Comparison of ENCODE assay signal across 8 cellular contexts in the genomic region with DNA sequence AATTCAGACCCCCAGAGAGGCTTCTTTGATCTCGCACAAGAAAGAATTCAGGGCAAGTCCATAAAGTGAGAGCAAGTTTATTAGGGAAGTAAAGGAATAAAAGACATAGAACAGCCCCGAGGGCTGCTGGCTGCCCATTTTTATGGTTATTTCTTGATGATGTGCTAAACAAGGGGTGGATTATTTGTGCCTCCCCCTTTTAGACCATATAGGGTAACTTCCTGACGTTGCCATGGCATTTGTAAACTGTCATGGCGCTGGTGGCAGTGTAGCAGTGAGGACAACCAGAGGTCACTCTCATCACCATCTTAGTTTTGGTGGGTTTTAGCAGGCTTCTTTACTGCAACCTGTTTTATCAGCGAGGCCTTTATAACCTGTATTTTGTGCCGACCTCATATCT. TPM values are rescaled to one million over a fixed set of nuclear protein-coding genes. Genes with fewer than 3 reads are reported as not detected.
A peak's percentile ranks its signal among the peaks of the same experiment; 100 is the strongest.
DNase-seq lines count a peak whose midpoint lies in the region; ATAC-seq, FAIRE-seq and TF ChIP-seq lines count a peak whose summit lies in the region.
"Not testable (repeated sequence)": the region's sequence is repeated elsewhere in the genome, so short reads cannot be mapped to it uniquely, and the experiment has no call there.

No MANE protein-coding gene starts in this region.

- DNase-seq in GM23248; WTC11 (ENCODE audit: low spot score); K562 (ENCODE audit: extremely low read depth in 1 of 4, low spot score in 3 of 4); mesothelial cell of epicardium (ENCODE audit: low spot score in 2 of 2, unreplicated experiment in 2 of 2); osteoblast (ENCODE audit: insufficient read length, low spot score, missing footprints): not testable (repeated sequence)
- peak; percentile 55 for DNase-seq in foreskin melanocyte
- DNase-seq in transverse colon = peak; percentile 28

- not testable (repeated sequence) for H3K27ac ChIP-seq in GM23248; K562 (ENCODE audit: extremely low read depth, low read depth, low read length); osteoblast (ENCODE audit: low read depth, low read length)
- H3K27ac ChIP-seq in HUES64 (ENCODE audit: low read depth, low read length) (peak overlapping the region; percentile 73; the same call in 1 of the 2 replicates), transverse colon (peak overlapping the region in 3 of 4 donors; percentile 18 to 43 (median 28))

- not testable (repeated sequence) for H3K9me3 ChIP-seq in GM23248 (ENCODE audit: low read depth); K562 (replicated peaks; ENCODE audit: control insufficient read depth, insufficient read depth, low read depth, low read length); osteoblast (ENCODE audit: low read depth, low read length); transverse colon
- peaks cover 12% of the 10 kb centered on the region for H3K9me3 ChIP-seq in HUES64 (ENCODE audit: insufficient read depth, low read depth, low read length)

- intact Hi-C loops in K562 (cut with micrococcal nuclease) = loop anchor here (5.0 to 10.0 kb wide), 4 partner anchors 83 to 906 kb away; a partner anchor contains a TSS
- intact Hi-C loops in transverse colon (cut with DNase I; ENCODE audit: low total_unique reads) = loop anchor here (10.0 kb wide), 2 partner anchors 246 to 336 kb away; a partner anchor contains a TSS

- H3K4me1 Mint-ChIP-seq in WTC11 (peaks cover 33% of the 10 kb centered on the region), mesothelial cell of epicardium (peaks cover 10% of the 10 kb centered on the region)

- in situ Hi-C loops in GM23248 (cut with MboI) (loop anchor here (10.0 kb wide), 2 partner anchors 256 to 346 kb away; no protein-coding TSS in a partner anchor), K562 (cut with MboI) (loop anchor here (25.0 kb wide), 1 partner anchor 328 kb away; no protein-coding TSS in a partner anchor), transverse colon (cut with MboI; ENCODE audit: low pct_ligation_motif_present in 1 of 4, low pct_unique_long_range_greater_than_20kb in 1 of 4, low sequenced_read_pairs in 3 of 4) (loop anchor here (10.0 to 25.0 kb wide), 7 partner anchors 156 to 376 kb away; a partner anchor contains a TSS)

- peaks cover 16% of the 10 kb centered on the region; the same call in 1 of the 2 replicates for H3K79me2 ChIP-seq in GM23248 (ENCODE audit: insufficient read depth)
- peaks cover 62% of the 10 kb centered on the region for H3K79me2 ChIP-seq in K562 (ENCODE audit: control insufficient read depth, insufficient read depth, low read length)
- peaks cover 13% of the 10 kb centered on the region for H3K79me2 ChIP-seq in osteoblast (ENCODE audit: insufficient read depth, low read length)

- 0 out of 2 replicates have a peak overlapping the region, but pooled peaks have one; percentile 0 for H3K4me3 Mint-ChIP-seq in WTC11
- H3K4me3 Mint-ChIP-seq in mesothelial cell of epicardium = not testable (repeated sequence)

- not testable (repeated sequence) for TF ChIP-seq RAD21 in K562 (CRISPR knock-in tag; conservative IDR thresholded peaks at IDR 0.05 in 1 of 2, IDR thresholded peaks at IDR 0.05 in 1 of 2)

- not testable (repeated sequence) for H3K4me3 ChIP-seq in GM23248; HUES64 (ENCODE audit: low read length); K562; osteoblast (ENCODE audit: insufficient read depth, low read length); transverse colon

- not testable (repeated sequence) for TF ChIP-seq EP300 in K562 (IDR thresholded peaks at IDR 0.05; ENCODE audit: low read length); transverse colon (IDR thresholded peaks at IDR 0.05; ENCODE audit: low read depth)

- not testable (repeated sequence) for H3K36me3 ChIP-seq in GM23248 (ENCODE audit: low read depth); osteoblast (ENCODE audit: insufficient read depth, low read length); transverse colon
- H3K36me3 ChIP-seq in HUES64 (ENCODE audit: insufficient read depth, low read length) (peaks cover 32% of the 10 kb centered on the region), K562 (ENCODE audit: control insufficient read depth, insufficient read depth, low read length) (peaks cover 16% of the 10 kb centered on the region; the same call in 2 of the 3 replicates)

- not testable (repeated sequence) for H3K27me3 Mint-ChIP-seq in WTC11 (ENCODE audit: low read depth); mesothelial cell of epicardium (ENCODE audit: low read depth)

- TF ChIP-seq CTCF in WTC11 (IDR thresholded peaks at IDR 0.05); K562 (IDR thresholded peaks at IDR 0.05 in 2 of 3, conservative IDR thresholded peaks at IDR 0.05 in 1 of 3; ENCODE audit: insufficient read depth in 2 of 3, low read depth in 1 of 3, low read length in 3 of 3); mesothelial cell of epicardium (IDR thresholded peaks at IDR 0.05; ENCODE audit: unreplicated experiment); osteoblast (IDR thresholded peaks at IDR 0.05; ENCODE audit: extremely low read depth, low read depth, low read length); transverse colon (IDR thresholded peaks at IDR 0.05): not testable (repeated sequence)

- not testable (repeated sequence) for H3K27me3 ChIP-seq in GM23248 (replicated peaks; ENCODE audit: insufficient read depth); HUES64 (ENCODE audit: insufficient read depth, low read length); K562 (ENCODE audit: control insufficient read depth in 2 of 2, insufficient read depth in 2 of 2, low read length in 2 of 2); osteoblast (ENCODE audit: insufficient read depth, low read length); transverse colon

- H3K4me1 ChIP-seq in GM23248 (ENCODE audit: insufficient read depth) (peaks cover 10% of the 10 kb centered on the region; the same call in 1 of the 2 replicates), HUES64 (ENCODE audit: insufficient read depth, low read length) (peaks cover 26% of the 10 kb centered on the region), osteoblast (ENCODE audit: insufficient read depth, low read length) (peaks cover 15% of the 10 kb centered on the region)
- not testable (repeated sequence) for H3K4me1 ChIP-seq in K562 (replicated peaks in 1 of 2; ENCODE audit: control insufficient read depth in 2 of 2, insufficient read depth in 2 of 2, low read length in 2 of 2); transverse colon

- not testable (repeated sequence) for H3K9ac ChIP-seq in GM23248; HUES64 (ENCODE audit: low read depth, low read length); K562 (ENCODE audit: insufficient read depth in 1 of 2, low read depth in 2 of 2, low read length in 2 of 2)

- not testable (repeated sequence) for BruUV-seq in K562 (replicated peaks; lab: Mats Ljungman, UMichigan)

- CTCF ChIA-PET in WTC11 (lab: Charles Lee) = interaction anchor here (2.5 kb wide), 1 partner anchor 41 kb away, joined by 7 read pairs; no protein-coding TSS in a partner anchor
- CTCF ChIA-PET in K562 (lab: Yijun Ruan, JAX; ENCODE audit: low intra/inter-chr PET ratio) = not testable (repeated sequence)

- H3K36me3 Mint-ChIP-seq in WTC11 = peaks cover 30% of the 10 kb centered on the region
- peaks cover 15% of the 10 kb centered on the region for H3K36me3 Mint-ChIP-seq in mesothelial cell of epicardium

- POLR2A ChIA-PET in WTC11 (lab: Charles Lee); K562 (lab: Yijun Ruan, JAX): not testable (repeated sequence)

- peak overlapping the region; percentile 60 for H2AFZ ChIP-seq in GM23248
- H2AFZ ChIP-seq in K562 (ENCODE audit: low read depth, low read length) = not testable (repeated sequence)
- H2AFZ ChIP-seq in osteoblast (ENCODE audit: low read length) = peak overlapping the region; percentile 73

- H3K27ac Mint-ChIP-seq in WTC11 = peak overlapping the region; percentile 46
- peak overlapping the region; percentile 76 for H3K27ac Mint-ChIP-seq in mesothelial cell of epicardium

- not testable (repeated sequence) for TF ChIP-seq POLR2A in K562 (conservative IDR thresholded peaks at IDR 0.05); transverse colon (IDR thresholded peaks at IDR 0.05)

- not testable (repeated sequence) for H3K4me2 ChIP-seq in GM23248 (ENCODE audit: unreplicated experiment); K562 (ENCODE audit: insufficient read depth, low read length)
- peak overlapping the region; percentile 16 for H3K4me2 ChIP-seq in osteoblast (ENCODE audit: insufficient read depth, low read length)

- ATAC-seq in WTC11 = peak; percentile 18; the same call in 1 of the 2 replicates
- ATAC-seq in K562 = not testable (repeated sequence)

- H4K20me1 ChIP-seq in GM23248 (ENCODE audit: insufficient read depth); K562 (replicated peaks; ENCODE audit: control insufficient read depth, insufficient read depth, low read length); osteoblast (ENCODE audit: insufficient read depth, low read length): not testable (repeated sequence)

- FAIRE-seq in K562 (lab: Jason Lieb, UNC) = not testable (repeated sequence)

- H3F3A ChIP-seq in GM23248 (ENCODE audit: insufficient read depth) = not testable (repeated sequence)

- H3K9me3 Mint-ChIP-seq in WTC11 (peaks cover 19% of the 10 kb centered on the region), mesothelial cell of epicardium (peaks cover 17% of the 10 kb centered on the region)

- H3K9me1 ChIP-seq in K562 (ENCODE audit: control insufficient read depth, insufficient read depth, low read length) = not testable (repeated sequence)

- not testable (repeated sequence) for H3K9me2 ChIP-seq in GM23248 (ENCODE audit: insufficient read depth)

- WGBS in GM23248 (ENCODE audit: low coverage in 1 of 2, low lambda C conversion rate in 2 of 2, missing lambda C conversion rate in 2 of 2), 2 experiments = 79 to 84% methylated on average over 6 of the region's 6 CpGs
- WGBS in HUES64 = 59% methylated on average over 6 of the region's 6 CpGs
- WGBS in K562 (ENCODE audit: insufficient coverage, low coverage, missing lambda C conversion rate) = 56% methylated on average over 6 of the region's 6 CpGs
- 50 to 84% methylated on average over 3 to 6 of the region's 6 CpGs for WGBS in transverse colon (ENCODE audit: low coverage in 1 of 2), 2 donors

RNA-seq across cellular contexts. Expression of a gene that starts 7.5 kb away (rescaled TPM):
- total RNA-seq in GM23248 (2014; rRNA removed; shearing (Covaris generic)) = 5.4 and 7.6 TPM in 2 replicates
- 4.5 and 5.0 TPM in 2 replicates for polyA plus RNA-seq in GM23248 (2016; fragmentation: Nextera tagmentation; extraction: Ambion mirVana)
- polyA plus RNA-seq in HUES64 (2013, experiment 1 of 2) = 26.9 TPM
- polyA plus RNA-seq in HUES64 (2013, experiment 2 of 2) = 22.5 TPM
- 21.7 to 28.7 TPM (median 22.0 TPM) in 3 replicates for total RNA-seq in WTC11 (2021)
- 5.5 and 14.6 TPM in 2 replicates for total RNA-seq in K562 (2011; cell fraction: chromatin; rRNA removed; ENCODE audit: low replicate concordance)
- 3.8 and 5.8 TPM in 2 replicates for total RNA-seq in K562 (2011; cell fraction: nucleolus; rRNA removed)
- total RNA-seq in K562 (2011; cell fraction: nucleoplasm; rRNA removed) = 6.6 and 9.5 TPM in 2 replicates
- 9.4 and 13.8 TPM in 2 replicates for total RNA-seq in K562 (2014; rRNA removed)
- 22.6 and 23.3 TPM in 2 replicates for total RNA-seq in K562 (2014; rRNA removed; fragmentation: Illumina TruSeq; extraction: Trizol)
- total RNA-seq in K562 (2015; rRNA removed; fragmentation: Illumina TruSeq; extraction: Trizol) = 21.1 and 23.7 TPM in 2 replicates
- 15.4 and 17.6 TPM in 2 replicates for total RNA-seq in K562 (2021)
- 21.3 and 23.7 TPM in 2 replicates for polyA plus RNA-seq in K562 (2011; rRNA removed)
- polyA plus RNA-seq in K562 (2011; cell fraction: cytosol; rRNA removed) = 7.2 and 10.6 TPM in 2 replicates
- 9.6 and 12.2 TPM in 2 replicates for polyA plus RNA-seq in K562 (2011; cell fraction: nucleus; rRNA removed)
- 8.9 and 15.6 TPM in 2 replicates for polyA plus RNA-seq in K562 (2012)
- polyA plus RNA-seq in K562 (2014; fragmentation: Illumina TruSeq; extraction: Trizol) = 19.4 and 27.2 TPM in 2 replicates
- polyA plus RNA-seq in K562 (2014; fragmentation: Nextera tagmentation; extraction: Ambion mirVana) = 10 to 100 TPM; 11.8 to 23.9 TPM
- 11.1 and 14.9 TPM in 2 replicates for polyA plus RNA-seq in K562 (2014; rRNA removed)
- polyA minus RNA-seq in K562 (2011; rRNA and poly(A)+ RNA removed) = 16.9 and 18.8 TPM in 2 replicates
- 5.6 and 7.8 TPM in 2 replicates for polyA minus RNA-seq in K562 (2011; cell fraction: cytosol; rRNA and poly(A)+ RNA removed)
- polyA minus RNA-seq in K562 (2011; cell fraction: nucleus; rRNA and poly(A)+ RNA removed) = 5.5 and 9.6 TPM in 2 replicates
- 4.0 to 5.8 TPM (median 5.6 TPM) in 3 replicates for total RNA-seq in mesothelial cell of epicardium
- total RNA-seq in osteoblast = 1.5 and 1.8 TPM in 2 replicates
- total RNA-seq in transverse colon = 1 to 10 TPM in 1 of 4 donors, under 1 TPM in 1, not detected in 2; 0.95 to 1.1 TPM

RNA-seq across cellular contexts. Expression of a gene that starts 8.8 kb away (rescaled TPM):
- total RNA-seq in GM23248 (2014; rRNA removed; shearing (Covaris generic)) = 66.3 and 84.1 TPM in 2 replicates
- polyA plus RNA-seq in GM23248 (2016; fragmentation: Nextera tagmentation; extraction: Ambion mirVana) = 85.7 and 90.1 TPM in 2 replicates
- polyA plus RNA-seq in HUES64 (2013, experiment 1 of 2) = 42.6 TPM
- polyA plus RNA-seq in HUES64 (2013, experiment 2 of 2) = 52.2 TPM
- 53.9 to 65.1 TPM (median 63.4 TPM) in 3 replicates for total RNA-seq in WTC11 (2021)
- 22.7 and 29.7 TPM in 2 replicates for total RNA-seq in K562 (2011; cell fraction: chromatin; rRNA removed; ENCODE audit: low replicate concordance)
- 29.9 and 32.9 TPM in 2 replicates for total RNA-seq in K562 (2011; cell fraction: nucleolus; rRNA removed)
- total RNA-seq in K562 (2011; cell fraction: nucleoplasm; rRNA removed) = 38.2 and 50.3 TPM in 2 replicates
- 9.5 and 14.4 TPM in 2 replicates for total RNA-seq in K562 (2014; rRNA removed)
- total RNA-seq in K562 (2014; rRNA removed; fragmentation: Illumina TruSeq; extraction: Trizol) = 23.2 and 25.3 TPM in 2 replicates
- total RNA-seq in K562 (2015; rRNA removed; fragmentation: Illumina TruSeq; extraction: Trizol) = 20.5 and 20.8 TPM in 2 replicates
- total RNA-seq in K562 (2021) = 21.2 and 23.2 TPM in 2 replicates
- 39.7 and 43.1 TPM in 2 replicates for polyA plus RNA-seq in K562 (2011; rRNA removed)
- polyA plus RNA-seq in K562 (2011; cell fraction: cytosol; rRNA removed) = 18.0 and 35.3 TPM in 2 replicates
- polyA plus RNA-seq in K562 (2011; cell fraction: nucleus; rRNA removed) = 8.1 and 13.7 TPM in 2 replicates
- 20.7 and 28.3 TPM in 2 replicates for polyA plus RNA-seq in K562 (2012)
- polyA plus RNA-seq in K562 (2014; fragmentation: Illumina TruSeq; extraction: Trizol) = 22.5 and 28.1 TPM in 2 replicates
- 10 to 100 TPM; 28.5 to 34.9 TPM for polyA plus RNA-seq in K562 (2014; fragmentation: Nextera tagmentation; extraction: Ambion mirVana)
- polyA plus RNA-seq in K562 (2014; rRNA removed) = 16.7 and 17.3 TPM in 2 replicates
- polyA minus RNA-seq in K562 (2011; rRNA and poly(A)+ RNA removed) = 42.3 and 48.9 TPM in 2 replicates
- polyA minus RNA-seq in K562 (2011; cell fraction: cytosol; rRNA and poly(A)+ RNA removed) = 19.0 and 20.6 TPM in 2 replicates
- 6.9 and 12.4 TPM in 2 replicates for polyA minus RNA-seq in K562 (2011; cell fraction: nucleus; rRNA and poly(A)+ RNA removed)
- total RNA-seq in mesothelial cell of epicardium = 66.6 to 68.3 TPM (median 67.4 TPM) in 3 replicates
- total RNA-seq in osteoblast = 52.5 and 67.5 TPM in 2 replicates
- total RNA-seq in transverse colon = 10 to 100 TPM; 20.9 to 34.8 (median 29.9) TPM
